21 cellular contexts compared by ENCODE assay signal in the genomic region with DNA sequence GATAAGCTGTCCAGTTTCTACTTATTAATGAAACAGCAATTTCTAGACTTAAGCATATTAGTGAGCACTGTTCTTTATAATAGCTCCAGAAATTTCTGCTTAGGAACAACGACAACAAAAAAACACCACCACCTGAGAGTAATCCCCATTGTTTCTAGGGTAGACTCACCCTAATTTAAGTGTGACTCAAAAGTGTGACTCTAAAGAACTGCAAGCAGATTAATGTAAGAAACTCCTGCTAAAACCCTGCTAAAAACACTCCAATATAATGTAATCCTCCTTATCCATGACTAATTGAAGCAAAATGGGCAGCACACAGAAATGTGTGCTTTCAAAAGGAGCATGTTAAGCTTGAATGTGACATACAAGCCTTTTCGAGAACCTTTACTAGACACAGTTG.
"Had no signal": no experiment of that assay in that cellular context is flagged by ENCODE, and none has a peak within 500 bp of the region (broad histone marks: within the 10 kb centered on the region; RNA-seq: fewer than 3 reads in every experiment).

No MANE protein-coding gene starts in this region.

- H3K4me3 Mint-ChIP-seq: T-cell; T-helper 1 cell treated with Interleukin-12 subunit alpha and Interleukin-12 subunit beta and Interleukin-4 antibody, amounts not matched to agents 30 μg/mL and 1 μg/mL, for 36 hours had no signal

- DNase-seq: KBM-7, MV-4-11, NCI-H1048, NCI-H1105, NCI-H1417, NCI-H1436 treated with DMSO at 0.1 percent for 48 hours, NCI-H1694, NCI-H187 treated with DMSO at 0.1 percent for 48 hours, NCI-H2029 treated with DMSO at 0.1 percent for 48 hours, NCI-H2171 treated with DMSO at 0.1 percent for 48 hours, NCI-H345, NCI-H446 treated with DMSO at 0.1 percent for 48 hours, NCI-H510A treated with DMSO at 0.1 percent for 48 hours, NCI-H526, OCI-M1, SHP77, SK-N-SH, SW 1271, T-cell had no signal

- H3K27ac ChIP-seq: RWPE1 had no signal

- H3K9me3 ChIP-seq: SK-N-SH had no signal

- H3K27ac Mint-ChIP-seq: T-cell; T-helper 1 cell treated with Interleukin-12 subunit alpha and Interleukin-12 subunit beta and Interleukin-4 antibody, amounts not matched to agents 30 μg/mL and 1 μg/mL, for 36 hours had no signal

- H3K4me2 ChIP-seq: SK-N-SH had no signal

- ATAC-seq: T-cell had no signal

- H3K4me1 Mint-ChIP-seq: T-cell had no signal

- H3K9ac ChIP-seq: SK-N-SH had no signal

- H3K9me2 ChIP-seq: SK-N-SH had no signal

- H3K36me3 Mint-ChIP-seq: T-cell had no signal
